ENCODE assay signal across 14 cellular contexts in the genomic region with DNA sequence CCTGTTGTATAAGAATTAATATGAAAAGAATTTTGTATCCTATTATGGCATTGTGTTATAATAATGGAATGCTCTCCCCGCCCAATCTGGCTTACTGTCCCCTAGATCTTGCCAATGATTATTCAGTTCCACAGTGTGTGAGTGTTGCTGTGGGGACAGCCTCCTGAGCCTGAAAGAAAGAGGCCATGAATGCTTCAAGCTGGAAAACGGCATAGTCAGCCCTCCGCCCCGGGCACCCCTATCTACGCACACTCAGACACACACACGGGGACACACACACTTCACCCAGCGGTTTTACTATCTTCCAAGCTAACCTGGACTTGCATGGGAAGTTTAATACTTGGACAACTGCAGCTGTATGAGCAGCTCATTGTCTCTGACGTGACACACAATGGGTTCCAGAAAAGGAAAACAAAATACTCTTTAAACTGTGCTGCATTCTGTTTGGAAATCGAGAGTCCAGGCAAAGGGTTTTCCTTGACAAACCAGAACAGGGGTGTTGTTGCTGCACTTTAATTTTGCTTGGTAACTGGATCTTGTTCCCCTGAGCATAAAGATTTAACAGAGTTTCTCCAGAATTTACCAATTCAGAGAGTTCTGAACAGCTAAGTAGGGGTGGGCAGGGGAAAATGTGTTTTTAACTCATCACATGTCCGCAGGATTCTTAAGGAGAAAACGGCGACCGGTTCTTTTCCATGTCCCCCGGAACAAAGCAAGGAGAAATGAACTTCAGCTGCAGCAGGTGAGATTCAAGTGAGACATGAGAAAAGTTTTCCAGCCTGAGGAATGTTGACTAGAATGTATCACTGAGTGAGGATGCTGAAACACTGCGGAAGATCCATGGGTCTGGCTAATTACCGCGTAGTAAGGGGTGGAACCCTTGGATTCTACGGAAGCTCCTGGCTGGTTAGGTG.
DNase-seq lines count a peak whose midpoint lies in the region; ATAC-seq and TF ChIP-seq lines count a peak whose summit lies in the region.
"Had no signal": no experiment of that assay in that cellular context is flagged by ENCODE, and none has a peak within 500 bp of the region (broad histone marks: within the 10 kb centered on the region; RNA-seq: fewer than 3 reads in every experiment).

No MANE protein-coding gene starts in this region.

- H3K4me1 ChIP-seq in fibroblast of lung (ENCODE audit: control insufficient read depth, extremely low read depth, insufficient read depth, low read length) (no peaks in the 10 kb centered on the region), muscle layer of colon (ENCODE audit: insufficient read depth, low read length) (peaks cover 40% of the 10 kb centered on the region), stomach (peaks cover 12 to 47% (median 32%) of the 10 kb centered on the region in 4 donors)

- intact Hi-C loops in stomach (cut with DNase I; ENCODE audit: low total_unique reads) = no loop called here

- no peaks in the 10 kb centered on the region for H4K20me1 ChIP-seq in fibroblast of lung (ENCODE audit: control insufficient read depth, extremely low read depth, insufficient read depth, low read length)

- DNase-seq in LHCN-M2 (ENCODE audit: low read depth) (peak; percentile 28), fibroblast of lung (ENCODE audit: low read depth in 2 of 2) (peak; percentile 37 to 54), stomach (no peak), NCI-H1436 (lab: John Stamatoyannopoulos, UW) (no peak), T1000 (lab: John Stamatoyannopoulos, UW) (no peak)
- no peak for DNase-seq in stimulated activated CD4-positive, alpha-beta T cell treated with anti-CD3 and anti-CD28 coated beads, Interleukin-2, amount 100 ng/mL, for 24 hours
- DNase-seq: amniotic stem cell; CD8-positive, alpha-beta memory T cell; foreskin keratinocyte; MM.1S; NCI-H69; SW 1271 had no signal

- no peaks in the 10 kb centered on the region for H3K79me2 ChIP-seq in fibroblast of lung (ENCODE audit: control insufficient read depth, insufficient read depth, low read length)

- no peak for ATAC-seq in HG02981 (IDR thresholded peaks at IDR 0.05; ENCODE audit: unreplicated experiment)
- ATAC-seq: foreskin keratinocyte had no signal

- no peak for TF ChIP-seq EP300 in stomach (IDR thresholded peaks at IDR 0.05)

- H3K27ac ChIP-seq in fibroblast of lung (ENCODE audit: insufficient read depth, low read length) = no peak overlapping the region
- H3K27ac ChIP-seq in muscle layer of colon (ENCODE audit: low read depth, low read length) = peak overlapping the region; percentile 69
- peak overlapping the region in 4 of 5 donors; percentile 25 to 81 (median 69) for H3K27ac ChIP-seq in stomach
- H3K27ac ChIP-seq: foreskin keratinocyte had no signal

- no peaks in the 10 kb centered on the region for H3K36me3 ChIP-seq in fibroblast of lung (ENCODE audit: control insufficient read depth, insufficient read depth, low read length)
- no peaks in the 10 kb centered on the region for H3K36me3 ChIP-seq in muscle layer of colon (ENCODE audit: insufficient read depth, low read length)
- no peaks in the 10 kb centered on the region for H3K36me3 ChIP-seq in stomach

- no peak overlapping the region for H3K4me3 ChIP-seq in fibroblast of lung (replicated peaks in 1 of 4; ENCODE audit: control extremely low read depth in 1 of 4, insufficient read depth in 1 of 4, low read depth in 3 of 4, low read length in 4 of 4)
- no peak overlapping the region for H3K4me3 ChIP-seq in muscle layer of colon (ENCODE audit: low read depth in 1 of 2, low read length in 2 of 2)
- no peak overlapping the region for H3K4me3 ChIP-seq in stomach

- peak overlapping the region; percentile 54 for H3K4me2 ChIP-seq in fibroblast of lung (ENCODE audit: extremely low read depth, insufficient read depth, low read length)

- H2AFZ ChIP-seq in fibroblast of lung (ENCODE audit: low read length) = peak overlapping the region; percentile 32

- TF ChIP-seq CTCF in fibroblast of lung (conservative IDR thresholded peaks at IDR 0.05 in 1 of 2, IDR thresholded peaks at IDR 0.05 in 1 of 2; ENCODE audit: low read depth in 1 of 2, low read length in 2 of 2) (no peak), stomach (IDR thresholded peaks at IDR 0.05) (no peak)

- no peaks in the 10 kb centered on the region for H3K27me3 ChIP-seq in fibroblast of lung (ENCODE audit: control insufficient read depth, insufficient read depth, low read length)
- no peaks in the 10 kb centered on the region for H3K27me3 ChIP-seq in muscle layer of colon (ENCODE audit: control insufficient read depth in 1 of 2, insufficient read depth in 2 of 2, low read length in 2 of 2)
- no peaks in the 10 kb centered on the region for H3K27me3 ChIP-seq in stomach
- H3K27me3 ChIP-seq: foreskin keratinocyte had no signal

- H3K9ac ChIP-seq in fibroblast of lung (ENCODE audit: insufficient read depth, low read length) = no peak overlapping the region
- H3K9ac ChIP-seq in muscle layer of colon (ENCODE audit: low read length) = no peak overlapping the region

- H3K9me3 ChIP-seq in fibroblast of lung (ENCODE audit: control insufficient read depth, insufficient read depth, low read depth, low read length) = no peaks in the 10 kb centered on the region
- no peaks in the 10 kb centered on the region for H3K9me3 ChIP-seq in muscle layer of colon (ENCODE audit: low read length)
- H3K9me3 ChIP-seq in stomach = no peaks in the 10 kb centered on the region

- TF ChIP-seq POLR2A in stomach (IDR thresholded peaks at IDR 0.05) = no peak

- WGBS in stomach, 5 donors = 64 to 83% (median 80%) methylated on average over 18 of the region's 18 CpGs

Comparison
In these comparisons a context has a peak if more than half of its experiments do, and no peak if none do; other contexts are left out.
1. DNase-seq: peak in LHCN-M2 (single experiment) and fibroblast of lung (2 of 2); none in stomach (single experiment), stimulated activated CD4-positive, alpha-beta T cell treated with anti-CD3 and anti-CD28 coated beads, Interleukin-2, amount 100 ng/mL, for 24 hours (0 of 2), NCI-H1436 (single experiment) and T1000 (single experiment).